20 cellular contexts compared by ENCODE assay signal in the genomic region with DNA sequence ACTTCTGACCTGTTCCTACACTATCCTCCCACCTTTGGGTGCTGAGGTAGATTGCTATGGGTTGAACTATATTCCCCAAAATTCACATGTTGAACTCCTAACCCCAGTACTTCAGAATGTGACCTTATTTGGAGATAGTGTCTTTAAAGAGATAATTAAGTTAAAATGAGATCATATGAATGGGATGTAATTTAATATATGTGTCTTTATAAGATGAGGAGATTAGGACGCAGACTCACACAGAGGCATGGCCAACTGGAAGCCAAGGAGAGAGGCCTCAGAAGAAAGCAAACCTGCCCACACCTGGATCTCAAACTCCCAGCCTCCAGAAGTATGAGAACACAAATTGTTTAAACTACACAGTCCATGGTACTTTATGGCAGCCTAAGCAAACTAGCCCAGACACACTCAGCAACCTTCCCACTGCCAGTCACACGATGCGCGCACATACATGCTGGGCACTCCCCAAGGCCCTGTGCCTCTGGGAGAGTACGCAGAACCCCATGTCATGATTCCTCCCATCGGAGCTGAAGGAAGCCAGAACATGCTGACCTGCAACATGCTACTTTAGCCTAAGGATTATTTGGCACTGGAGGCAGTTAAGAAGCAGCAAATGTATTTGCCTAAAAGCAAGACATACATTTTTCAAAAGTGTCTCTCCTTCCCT. TPM values are rescaled to one million over a fixed set of nuclear protein-coding genes. Genes with fewer than 3 reads are reported as not detected.
DNase-seq lines count a peak whose midpoint lies in the region; ATAC-seq and TF ChIP-seq lines count a peak whose summit lies in the region.
"Had no signal": no experiment of that assay in that cellular context is flagged by ENCODE, and none has a peak within 500 bp of the region (broad histone marks: within the 10 kb centered on the region; RNA-seq: fewer than 3 reads in every experiment).

No MANE protein-coding gene starts in this region.

- H3K36me3 Mint-ChIP-seq in T-helper 2 cell treated with Interferon-gamma antibody and Interleukin-4, amounts not matched to agents 5 μg/mL and 100 μg/mL, for 36 hours (ENCODE audit: low read depth), result peaks cover 15% of the 10 kb centered on the region

- intact Hi-C loops in left cardiac atrium (cut with DNase I), result no loop called here

- H3K27ac ChIP-seq in DND-41 (ENCODE audit: low read length), result no peak overlapping the region
- H3K27ac ChIP-seq in RWPE2 (ENCODE audit: poor library complexity, severe bottlenecking), result no peak overlapping the region
- no peak overlapping the region for H3K27ac ChIP-seq in foreskin keratinocyte
- no peak overlapping the region for H3K27ac ChIP-seq in osteoblast (ENCODE audit: low read depth, low read length)
- H3K27ac ChIP-seq: C4-2B, HL-60, SJCRH30 had no signal

- H3K27me3 Mint-ChIP-seq in T-helper 2 cell treated with Interferon-gamma antibody and Interleukin-4, amounts not matched to agents 5 μg/mL and 100 μg/mL, for 36 hours (ENCODE audit: low read depth), result no peaks in the 10 kb centered on the region

- no peak overlapping the region for H3K27ac Mint-ChIP-seq in T-helper 2 cell treated with Interferon-gamma antibody and Interleukin-4, amounts not matched to agents 5 μg/mL and 100 μg/mL, for 36 hours

- no peak overlapping the region for H3K4me3 Mint-ChIP-seq in T-helper 2 cell treated with Interferon-gamma antibody and Interleukin-4, amounts not matched to agents 5 μg/mL and 100 μg/mL, for 36 hours

- H4K20me1 ChIP-seq in DND-41 (ENCODE audit: insufficient read depth, low read length) (no peaks in the 10 kb centered on the region), osteoblast (ENCODE audit: insufficient read depth, low read length) (no peaks in the 10 kb centered on the region)

- no peaks in the 10 kb centered on the region for H3K27me3 ChIP-seq in DND-41 (ENCODE audit: insufficient read depth, low read length, poor library complexity)
- H3K27me3 ChIP-seq in RWPE2 (ENCODE audit: insufficient read depth, poor library complexity, severe bottlenecking), result no peaks in the 10 kb centered on the region
- H3K27me3 ChIP-seq in foreskin keratinocyte, result no peaks in the 10 kb centered on the region
- no peaks in the 10 kb centered on the region for H3K27me3 ChIP-seq in osteoblast (ENCODE audit: insufficient read depth, low read length)
- H3K27me3 ChIP-seq: SJCRH30 had no signal

- peaks cover 39% of the 10 kb centered on the region for H3K36me3 ChIP-seq in DND-41 (ENCODE audit: insufficient read depth, low read length)
- 0 out of 2 replicates have a peak, but pooled peaks cover 4% of the 10 kb centered on the region for H3K36me3 ChIP-seq in RWPE2 (ENCODE audit: low read depth)
- H3K36me3 ChIP-seq in osteoblast (ENCODE audit: insufficient read depth, low read length), result peaks cover 4% of the 10 kb centered on the region
- H3K36me3 ChIP-seq: HAP-1 had no signal

- peaks cover 11% of the 10 kb centered on the region for H3K4me1 Mint-ChIP-seq in T-helper 2 cell treated with Interferon-gamma antibody and Interleukin-4, amounts not matched to agents 5 μg/mL and 100 μg/mL, for 36 hours (ENCODE audit: low read depth)

- H2AFZ ChIP-seq in DND-41 (ENCODE audit: low read depth, low read length), result no peak overlapping the region
- H2AFZ ChIP-seq in osteoblast (ENCODE audit: low read length), result no peak overlapping the region

- no peak overlapping the region for H3K4me3 ChIP-seq in DND-41 (ENCODE audit: low read depth in 1 of 2, low read length in 2 of 2)
- no peak overlapping the region for H3K4me3 ChIP-seq in RWPE2 (ENCODE audit: severe bottlenecking)
- no peak overlapping the region for H3K4me3 ChIP-seq in osteoblast (ENCODE audit: insufficient read depth, low read length)
- H3K4me3 ChIP-seq: HAP-1, SJCRH30 had no signal

- H3K9ac ChIP-seq in DND-41 (ENCODE audit: low read depth, low read length), result no peak overlapping the region

- ATAC-seq in DND-41 (ENCODE audit: insufficient read depth, low read depth), result 0 out of 3 replicates have a peak, but pooled peaks have one; percentile 15
- ATAC-seq in RWPE2 (ENCODE audit: low read depth), result 0 out of 3 replicates have a peak, but pooled peaks have one; percentile 11
- peak; percentile 66 for ATAC-seq in foreskin keratinocyte
- ATAC-seq in HG02870 (IDR thresholded peaks at IDR 0.05; ENCODE audit: unreplicated experiment), result no peak
- no peak for ATAC-seq in left cardiac atrium

- H3K4me2 ChIP-seq in DND-41 (ENCODE audit: insufficient read depth, low read length) (no peak overlapping the region), osteoblast (ENCODE audit: insufficient read depth, low read length) (no peak overlapping the region)

- H3K9me3 ChIP-seq in DND-41 (ENCODE audit: insufficient read depth, low read length, severe bottlenecking) (peaks cover 16% of the 10 kb centered on the region), RWPE2 (ENCODE audit: severe bottlenecking) (no peaks in the 10 kb centered on the region), osteoblast (ENCODE audit: low read depth, low read length) (no peaks in the 10 kb centered on the region)
- H3K9me3 ChIP-seq: HAP-1, SJCRH30 had no signal

- H3K4me1 ChIP-seq in DND-41 (ENCODE audit: insufficient read depth, low read length), result no peaks in the 10 kb centered on the region
- H3K4me1 ChIP-seq in RWPE2 (ENCODE audit: insufficient read depth, poor library complexity, severe bottlenecking), result no peaks in the 10 kb centered on the region
- no peaks in the 10 kb centered on the region for H3K4me1 ChIP-seq in foreskin keratinocyte
- no peaks in the 10 kb centered on the region for H3K4me1 ChIP-seq in osteoblast (ENCODE audit: insufficient read depth, low read length)
- H3K4me1 ChIP-seq: HAP-1, SJCRH30 had no signal

- H3K79me2 ChIP-seq in DND-41 (ENCODE audit: insufficient read depth, low read length), result no peaks in the 10 kb centered on the region
- H3K79me2 ChIP-seq in osteoblast (ENCODE audit: insufficient read depth, low read length), result no peaks in the 10 kb centered on the region

- TF ChIP-seq CTCF in DND-41 (IDR thresholded peaks at IDR 0.05; ENCODE audit: borderline replicate concordance, extremely low read depth, low read length, poor library complexity, severe bottlenecking) (no peak), RWPE2 (IDR thresholded peaks at IDR 0.05; ENCODE audit: poor library complexity, severe bottlenecking) (no peak), foreskin keratinocyte (conservative IDR thresholded peaks at IDR 0.05) (no peak), osteoblast (IDR thresholded peaks at IDR 0.05; ENCODE audit: extremely low read depth, low read depth, low read length) (no peak)

- H3K9me3 Mint-ChIP-seq in T-helper 2 cell treated with Interferon-gamma antibody and Interleukin-4, amounts not matched to agents 5 μg/mL and 100 μg/mL, for 36 hours, result no peaks in the 10 kb centered on the region

- no peak for DNase-seq in DND-41
- DNase-seq in RWPE2 (ENCODE audit: low spot score), result no peak
- DNase-seq in foreskin keratinocyte, result peak; percentile 14 to 18
- peak; percentile 42 for DNase-seq in osteoblast (ENCODE audit: insufficient read length, low spot score, missing footprints)
- DNase-seq in T-helper 2 cell treated with Interferon-gamma antibody and Interleukin-4, amounts not matched to agents 5 μg/mL and 100 μg/mL, for 36 hours (ENCODE audit: low spot score), result no peak
- no peak for DNase-seq in left cardiac atrium
- DNase-seq: DMS 273 treated with DMSO at 0.1 percent for 48 hours, MV-4-11, NCI-H1417, NCI-H187 treated with DMSO at 0.1 percent for 48 hours, NCI-H2171, NCI-H446 treated with DMSO at 0.1 percent for 48 hours, NCI-H748 treated with DMSO at 0.1 percent for 48 hours, OCI-M1, RPMI8226, SJCRH30 had no signal

RNA-seq across cellular contexts. Expression of a gene that starts 8.9 kb away (rescaled TPM):
- 0.14 and 0.60 TPM in 2 replicates for total RNA-seq in foreskin keratinocyte
- polyA plus RNA-seq in foreskin keratinocyte, result 0.15 and 0.60 TPM in 2 replicates
- 0.72 and 1.2 TPM in 2 replicates for total RNA-seq in osteoblast
- 1 to 10 TPM in 1 of 2 donors, under 1 TPM in 1; 0.38 to 1.1 TPM for total RNA-seq in left cardiac atrium

Comparison
In these comparisons a context has a peak if more than half of its experiments do, and no peak if none do; other contexts are left out.
1. ATAC-seq: peak in DND-41 (single experiment), RWPE2 (single experiment) and foreskin keratinocyte (single experiment); none in HG02870 (single experiment) and left cardiac atrium (0 of 2).
2. DNase-seq: peak in foreskin keratinocyte (2 of 2) and osteoblast (single experiment); none in DND-41 (single experiment), RWPE2 (single experiment), T-helper 2 cell treated with Interferon-gamma antibody and Interleukin-4, amounts not matched to agents 5 μg/mL and 100 μg/mL, for 36 hours (single experiment) and left cardiac atrium (single experiment).